15 cellular contexts compared by ENCODE assay signal in the genomic region with DNA sequence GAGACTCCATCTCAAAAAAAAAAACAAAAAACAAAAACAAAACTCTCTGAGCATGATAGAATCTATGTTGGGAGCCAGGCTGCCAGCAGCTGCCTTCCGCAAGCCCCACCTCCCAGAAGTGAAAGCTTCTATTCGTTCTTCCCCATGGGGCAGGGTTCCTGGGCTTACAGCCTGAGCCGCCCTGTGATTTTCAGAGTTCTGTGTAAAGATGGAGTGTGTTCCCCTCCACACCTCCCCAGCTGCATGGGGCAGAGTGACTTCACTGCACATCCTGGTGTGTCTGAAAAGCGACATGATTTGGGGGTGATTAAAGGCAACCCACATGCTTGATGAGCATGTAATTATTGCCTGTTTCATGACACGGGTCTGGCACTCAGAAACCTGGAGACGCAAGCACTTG.
A peak's percentile ranks its signal among the peaks of the same experiment; 100 is the strongest.
DNase-seq lines count a peak whose midpoint lies in the region; ATAC-seq and TF ChIP-seq lines count a peak whose summit lies in the region.
"Had no signal": no experiment of that assay in that cellular context is flagged by ENCODE, and none has a peak within 500 bp of the region (broad histone marks: within the 10 kb centered on the region; RNA-seq: fewer than 3 reads in every experiment).

No MANE protein-coding gene starts in this region.

- peaks cover 5% of the 10 kb centered on the region; the same call in 1 of the 2 replicates for H3K36me3 ChIP-seq in DOHH2 (ENCODE audit: control insufficient read depth, low read length)
- H3K36me3 ChIP-seq: lower lobe of right lung, SJSA1 had no signal

- H3K79me2 ChIP-seq in DOHH2 (ENCODE audit: control insufficient read depth, low read length): no peaks in the 10 kb centered on the region

- peaks cover 50% of the 10 kb centered on the region for H3K4me1 ChIP-seq in DOHH2 (ENCODE audit: control insufficient read depth, low read length)
- H3K4me1 ChIP-seq: body of pancreas, lower lobe of right lung, SJSA1 had no signal

- H3K4me3 ChIP-seq in DOHH2 (ENCODE audit: low read length): peak overlapping the region; percentile 61
- H3K4me3 ChIP-seq: body of pancreas, lower lobe of right lung, SJSA1 had no signal

- H3K27me3 ChIP-seq in DOHH2 (ENCODE audit: control insufficient read depth, low read length): peaks cover 5% of the 10 kb centered on the region; the same call in 1 of the 2 replicates
- H3K27me3 ChIP-seq: body of pancreas had no signal

- peak; percentile 73 for DNase-seq in RPMI8226
- DNase-seq in HUDEP-2 (lab: John Stamatoyannopoulos, UW; ENCODE audit: unreplicated experiment in 76 of 76): no peak
- DNase-seq in NCI-H2107 treated with DMSO at 0.1 percent for 48 hours (lab: John Stamatoyannopoulos, UW; ENCODE audit: unreplicated experiment): no peak
- no peak for DNase-seq in DMS153 treated with DMSO at 0.1 percent for 48 hours (lab: John Stamatoyannopoulos, UW; ENCODE audit: unreplicated experiment)
- no peak for DNase-seq in NCI-H1048 (lab: John Stamatoyannopoulos, UW)
- DNase-seq: body of pancreas, EL, lower lobe of right lung, NCI-H1436, NCI-H510A treated with DMSO at 0.1 percent for 48 hours, occipital lobe had no signal

- peaks cover 10% of the 10 kb centered on the region for H3F3A ChIP-seq in DOHH2 (ENCODE audit: control insufficient read depth, insufficient read depth)

- H3K27ac ChIP-seq in DOHH2 (ENCODE audit: low read depth, low read length): peak overlapping the region; percentile 94
- H3K27ac ChIP-seq: body of pancreas, lower lobe of right lung, SJSA1 had no signal

- H3K4me2 ChIP-seq in DOHH2 (ENCODE audit: low read length): peak overlapping the region; percentile 74

- no peaks in the 10 kb centered on the region for H3K9me3 ChIP-seq in DOHH2 (ENCODE audit: control insufficient read depth, insufficient read depth, low read length)
- H3K9me3 ChIP-seq: body of pancreas, lower lobe of right lung, SJSA1 had no signal

- H3K9me2 ChIP-seq in DOHH2 (replicated peaks; ENCODE audit: control insufficient read depth, low read length): no peaks in the 10 kb centered on the region

- no peak for TF ChIP-seq CTCF in DOHH2 (IDR thresholded peaks at IDR 0.05; ENCODE audit: low read depth, low read length, poor library complexity, severe bottlenecking)

- no peaks in the 10 kb centered on the region for H4K20me1 ChIP-seq in DOHH2 (ENCODE audit: control insufficient read depth, insufficient read depth, low read depth, low read length)

- peak; percentile 48 for ATAC-seq in GM18907 (IDR thresholded peaks at IDR 0.05; ENCODE audit: unreplicated experiment)
- peak; percentile 53 for ATAC-seq in HG02852 (IDR thresholded peaks at IDR 0.05; ENCODE audit: unreplicated experiment)
- ATAC-seq: body of pancreas had no signal
